In the genomic region with DNA sequence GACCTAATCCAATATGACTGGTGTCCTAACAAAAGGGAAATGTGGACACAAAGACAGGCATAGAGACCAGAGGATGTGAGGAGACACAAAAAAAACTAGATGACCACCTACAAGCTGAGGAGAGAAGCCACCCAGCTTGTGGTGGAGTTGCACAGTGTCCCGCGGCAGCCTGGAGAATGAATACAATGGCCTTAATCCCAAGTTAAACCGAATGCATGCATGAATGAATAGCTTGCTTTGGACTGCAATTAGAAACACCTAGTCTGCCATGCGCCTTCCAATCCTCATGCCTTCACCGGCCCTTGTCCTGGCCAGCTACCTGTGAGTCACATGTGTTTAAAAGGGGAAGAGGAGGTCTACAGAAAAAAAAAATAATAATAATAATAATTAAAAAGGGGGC, we compare ENCODE assay signal across 11 cellular contexts.
DNase-seq lines count a peak whose midpoint lies in the region; ATAC-seq and TF ChIP-seq lines count a peak whose summit lies in the region.
"Had no signal": no experiment of that assay in that cellular context is flagged by ENCODE, and none has a peak within 500 bp of the region (broad histone marks: within the 10 kb centered on the region; RNA-seq: fewer than 3 reads in every experiment).

No MANE protein-coding gene starts in this region.

- H3K4me3 Mint-ChIP-seq in activated naive CD4-positive, alpha-beta T cell treated with anti-CD3 and anti-CD28 coated beads, Interleukin-2, amount 10 ng/mL, durations not matched to agents 7 days and 5 days, result no peak overlapping the region

- POLR2A ChIA-PET in HEK293 (lab: Yijun Ruan, JAX), result no interaction called here
- POLR2A ChIA-PET in RWPE1 (lab: Yijun Ruan, JAX; ENCODE audit: low non-redundant PET), result no interaction called here

- peaks cover 15% of the 10 kb centered on the region for H3K4me1 Mint-ChIP-seq in activated naive CD4-positive, alpha-beta T cell treated with anti-CD3 and anti-CD28 coated beads, Interleukin-2, amount 10 ng/mL, durations not matched to agents 7 days and 5 days

- H3K4me3 ChIP-seq in HEK293 (ENCODE audit: low read depth, low read length) (no peak overlapping the region), retinal pigment epithelial cell (ENCODE audit: low read length) (no peak overlapping the region)
- H3K4me3 ChIP-seq: MG63, SJCRH30 had no signal

- H3K9me3 ChIP-seq in HEK293 (ENCODE audit: control insufficient read depth, insufficient read depth, low read depth, low read length), result no peaks in the 10 kb centered on the region
- H3K9me3 ChIP-seq: MG63, SJCRH30 had no signal

- H3K9me3 Mint-ChIP-seq in activated naive CD4-positive, alpha-beta T cell treated with anti-CD3 and anti-CD28 coated beads, Interleukin-2, amount 10 ng/mL, durations not matched to agents 7 days and 5 days, result no peaks in the 10 kb centered on the region

- H3K27me3 Mint-ChIP-seq in activated naive CD4-positive, alpha-beta T cell treated with anti-CD3 and anti-CD28 coated beads, Interleukin-2, amount 10 ng/mL, durations not matched to agents 7 days and 5 days, result peaks cover 28% of the 10 kb centered on the region

- TF ChIP-seq CTCF in HEK293 (tag by site-specific recombination; IDR thresholded peaks at IDR 0.05) (no peak), RWPE1 (conservative IDR thresholded peaks at IDR 0.05; ENCODE audit: low read depth) (no peak), retinal pigment epithelial cell (conservative IDR thresholded peaks at IDR 0.05; ENCODE audit: low read depth, low read length) (no peak)

- H3K36me3 ChIP-seq in HEK293 (ENCODE audit: control insufficient read depth in 2 of 2, insufficient read depth in 1 of 2, low read length in 2 of 2), result no peaks in the 10 kb centered on the region
- H3K36me3 ChIP-seq: MG63, SJCRH30 had no signal

- H3K4me1 ChIP-seq in HEK293 (ENCODE audit: control insufficient read depth, insufficient read depth, low read length), result no peaks in the 10 kb centered on the region
- H3K4me1 ChIP-seq: SJCRH30 had no signal

- ATAC-seq in esophagus mucosa (peak; percentile 69), GM21786 (IDR thresholded peaks at IDR 0.05; ENCODE audit: unreplicated experiment) (no peak)

- H3K27ac Mint-ChIP-seq in activated naive CD4-positive, alpha-beta T cell treated with anti-CD3 and anti-CD28 coated beads, Interleukin-2, amount 10 ng/mL, durations not matched to agents 7 days and 5 days, result no peak overlapping the region

- CTCF ChIA-PET in HEK293 (lab: Yijun Ruan, JAX) (interaction anchor here (0.6 to 3.3 kb wide), 17 partner anchors 9 to 1472 kb away, joined by 3 to 25 read pairs (median 4); partner anchors contain the start of genes USB1 and ZNF319), RWPE1 (lab: Yijun Ruan, JAX) (interaction anchor here (0.6 to 4.3 kb wide), 8 partner anchors 15 to 294 kb away, joined by 3 to 36 read pairs (median 3); partner anchors contain the start of genes USB1 and ZNF319)
- CTCF ChIA-PET in activated naive CD4-positive, alpha-beta T cell treated with anti-CD3 and anti-CD28 coated beads, Interleukin-2, amount 10 ng/mL, durations not matched to agents 7 days and 5 days (lab: Charles Lee), result interaction anchor here (0.7 to 3.3 kb wide), 12 partner anchors 11 to 401 kb away, joined by 3 to 26 read pairs (median 4); partner anchors contain the start of genes USB1 and ZNF319

- DNase-seq in RWPE1 (ENCODE audit: low spot score) (no peak), retinal pigment epithelial cell (ENCODE audit: low read depth) (peak; percentile 21)
- DNase-seq in activated naive CD4-positive, alpha-beta T cell treated with anti-CD3 and anti-CD28 coated beads, Interleukin-2, amount 10 ng/mL, durations not matched to agents 7 days and 5 days, result no peak
- no peak for DNase-seq in activated CD8-positive, alpha-beta memory T cell treated with anti-CD3 and anti-CD28 coated beads, Interleukin-2, amount 50 U/mL, for 48 hours
- DNase-seq: NCI-H2081 treated with DMSO at 0.1 percent for 48 hours, NCI-H510A had no signal

- H3K27ac ChIP-seq in HEK293 (ENCODE audit: extremely low read depth, low read depth, low read length) (no peak overlapping the region), RWPE1 (peak overlapping the region; percentile 7; the same call in 1 of the 2 replicates)
- H3K27ac ChIP-seq: SJCRH30 had no signal

- H3K36me3 Mint-ChIP-seq in activated naive CD4-positive, alpha-beta T cell treated with anti-CD3 and anti-CD28 coated beads, Interleukin-2, amount 10 ng/mL, durations not matched to agents 7 days and 5 days, result no peaks in the 10 kb centered on the region

TF ChIP-seq in HEK293, 187 proteins besides CTCF, POLR2A, EP300 and RAD21:
- TF ChIP-seq ZNF10 (tag by site-specific recombination; IDR thresholded peaks at IDR 0.05), result no peak
- TF ChIP-seq, protein P1, sequence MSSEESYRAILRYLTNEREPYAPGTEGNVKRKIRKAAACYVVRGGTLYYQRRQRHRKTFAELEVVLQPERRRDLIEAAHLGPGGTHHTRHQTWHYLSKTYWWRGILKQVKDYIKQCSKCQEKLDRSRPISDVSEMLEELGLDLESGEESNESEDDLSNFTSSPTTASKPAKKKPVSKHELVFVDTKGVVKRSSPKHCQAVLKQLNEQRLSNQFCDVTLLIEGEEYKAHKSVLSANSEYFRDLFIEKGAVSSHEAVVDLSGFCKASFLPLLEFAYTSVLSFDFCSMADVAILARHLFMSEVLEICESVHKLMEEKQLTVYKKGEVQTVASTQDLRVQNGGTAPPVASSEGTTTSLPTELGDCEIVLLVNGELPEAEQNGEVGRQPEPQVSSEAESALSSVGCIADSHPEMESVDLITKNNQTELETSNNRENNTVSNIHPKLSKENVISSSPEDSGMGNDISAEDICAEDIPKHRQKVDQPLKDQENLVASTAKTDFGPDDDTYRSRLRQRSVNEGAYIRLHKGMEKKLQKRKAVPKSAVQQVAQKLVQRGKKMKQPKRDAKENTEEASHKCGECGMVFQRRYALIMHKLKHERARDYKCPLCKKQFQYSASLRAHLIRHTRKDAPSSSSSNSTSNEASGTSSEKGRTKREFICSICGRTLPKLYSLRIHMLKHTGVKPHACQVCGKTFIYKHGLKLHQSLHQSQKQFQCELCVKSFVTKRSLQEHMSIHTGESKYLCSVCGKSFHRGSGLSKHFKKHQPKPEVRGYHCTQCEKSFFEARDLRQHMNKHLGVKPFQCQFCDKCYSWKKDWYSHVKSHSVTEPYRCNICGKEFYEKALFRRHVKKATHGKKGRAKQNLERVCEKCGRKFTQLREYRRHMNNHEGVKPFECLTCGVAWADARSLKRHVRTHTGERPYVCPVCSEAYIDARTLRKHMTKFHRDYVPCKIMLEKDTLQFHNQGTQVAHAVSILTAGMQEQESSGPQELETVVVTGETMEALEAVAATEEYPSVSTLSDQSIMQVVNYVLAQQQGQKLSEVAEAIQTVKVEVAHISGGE (tag by site-specific recombination; conservative IDR thresholded peaks at IDR 0.05; ENCODE audit: low read depth), result no peak
- TF ChIP-seq ZNF585B (tag by site-specific recombination; IDR thresholded peaks at IDR 0.05), result no peak
- TF ChIP-seq, protein P2, sequence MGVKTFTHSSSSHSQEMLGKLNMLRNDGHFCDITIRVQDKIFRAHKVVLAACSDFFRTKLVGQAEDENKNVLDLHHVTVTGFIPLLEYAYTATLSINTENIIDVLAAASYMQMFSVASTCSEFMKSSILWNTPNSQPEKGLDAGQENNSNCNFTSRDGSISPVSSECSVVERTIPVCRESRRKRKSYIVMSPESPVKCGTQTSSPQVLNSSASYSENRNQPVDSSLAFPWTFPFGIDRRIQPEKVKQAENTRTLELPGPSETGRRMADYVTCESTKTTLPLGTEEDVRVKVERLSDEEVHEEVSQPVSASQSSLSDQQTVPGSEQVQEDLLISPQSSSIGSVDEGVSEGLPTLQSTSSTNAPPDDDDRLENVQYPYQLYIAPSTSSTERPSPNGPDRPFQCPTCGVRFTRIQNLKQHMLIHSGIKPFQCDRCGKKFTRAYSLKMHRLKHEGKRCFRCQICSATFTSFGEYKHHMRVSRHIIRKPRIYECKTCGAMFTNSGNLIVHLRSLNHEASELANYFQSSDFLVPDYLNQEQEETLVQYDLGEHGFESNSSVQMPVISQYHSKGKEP (tag by site-specific recombination; IDR thresholded peaks at IDR 0.05), result peak; percentile 51; the same call in 1 of the 2 replicates
